In the genomic region with DNA sequence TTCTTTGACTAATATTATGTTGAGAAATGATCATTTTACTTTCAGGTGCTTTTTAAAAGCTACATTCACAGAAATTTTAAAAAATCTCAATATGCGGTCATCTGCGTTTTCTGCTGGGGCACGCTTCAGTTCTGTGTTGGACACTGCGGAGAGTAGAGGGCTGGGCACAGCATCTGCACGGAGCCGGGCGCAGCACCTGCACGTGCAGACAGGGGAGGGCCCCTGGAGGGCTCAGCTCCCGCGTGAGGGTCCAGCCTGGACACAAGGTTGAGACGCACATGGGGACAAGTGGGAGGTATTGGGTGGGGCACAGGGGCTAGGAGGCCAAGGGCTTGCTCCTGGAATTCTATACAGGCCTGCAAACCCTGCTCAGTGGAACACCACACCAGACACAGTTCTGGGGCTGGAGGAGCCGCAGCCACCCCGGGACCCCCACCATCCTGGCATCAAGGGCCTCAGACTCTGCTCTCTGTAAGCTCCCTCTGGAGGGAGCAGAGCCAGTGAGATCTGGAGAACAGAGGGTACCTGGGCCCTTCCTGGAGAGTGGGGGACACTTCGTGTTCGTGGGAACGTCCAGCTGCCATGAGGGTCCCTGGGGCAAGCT, we compare ENCODE assay signal across 1 cellular context.
TF ChIP-seq lines count a peak whose summit lies in the region.

No MANE protein-coding gene starts in this region.

TF ChIP-seq in WTC11, 78 proteins besides CTCF, POLR2A, EP300 and RAD21 (continued from another document):
- no peak for TF ChIP-seq ZNF416 (CRISPR knock-in tag; IDR thresholded peaks at IDR 0.05)
